In genomic region chr17:73645050-73645871, GRCh38 we compare ENCODE assay signal across 8 cellular contexts. TPM values are rescaled to one million over a fixed set of nuclear protein-coding genes. Genes with fewer than 3 reads are reported as not detected.
DNase-seq lines count a peak whose midpoint lies in the region; ATAC-seq lines count a peak whose summit lies in the region.

No MANE protein-coding gene starts in this region.

- H3K27ac Mint-ChIP-seq in activated naive CD8-positive, alpha-beta T cell treated with anti-CD3 and anti-CD28 coated beads, Interleukin-2, amount 10 ng/mL, durations not matched to agents 7 days and 5 days: no peak overlapping the region

- peaks cover 26% of the 10 kb centered on the region for H3K4me1 Mint-ChIP-seq in activated naive CD8-positive, alpha-beta T cell treated with anti-CD3 and anti-CD28 coated beads, Interleukin-2, amount 10 ng/mL, durations not matched to agents 7 days and 5 days

- ATAC-seq in activated naive CD8-positive, alpha-beta T cell treated with anti-CD3 and anti-CD28 coated beads, Interleukin-2, amount 10 ng/mL, durations not matched to agents 7 days and 5 days (ENCODE audit: low read depth): peak; percentile 63
- ATAC-seq in sciatic nerve: peak; percentile 70
- ATAC-seq in GM18520 (IDR thresholded peaks at IDR 0.05; ENCODE audit: unreplicated experiment): no peak
- ATAC-seq in HG03025 (IDR thresholded peaks at IDR 0.05; ENCODE audit: low FRiP score, unreplicated experiment): no peak
- ATAC-seq in GM21381 (IDR thresholded peaks at IDR 0.05; ENCODE audit: unreplicated experiment): no peak

- H3K36me3 Mint-ChIP-seq in activated naive CD8-positive, alpha-beta T cell treated with anti-CD3 and anti-CD28 coated beads, Interleukin-2, amount 10 ng/mL, durations not matched to agents 7 days and 5 days: peaks cover 1% of the 10 kb centered on the region

- POLR2A ChIA-PET in activated naive CD8-positive, alpha-beta T cell treated with anti-CD3 and anti-CD28 coated beads, Interleukin-2, amount 10 ng/mL, durations not matched to agents 7 days and 5 days (lab: Charles Lee): interaction anchor here (1.2 to 2.0 kb wide), 2 partner anchors 23 to 54 kb away, joined by 3 to 6 read pairs; no protein-coding TSS in a partner anchor

- DNase-seq in GM03348 (ENCODE audit: low spot score) (peak; percentile 63), NCI-H774 (lab: John Stamatoyannopoulos, UW) (peak; percentile 83), sciatic nerve (ENCODE audit: low spot score) (peak; percentile 76)
- peak; percentile 80 for DNase-seq in activated naive CD8-positive, alpha-beta T cell treated with anti-CD3 and anti-CD28 coated beads, Interleukin-2, amount 10 ng/mL, durations not matched to agents 7 days and 5 days

- H3K4me3 Mint-ChIP-seq in activated naive CD8-positive, alpha-beta T cell treated with anti-CD3 and anti-CD28 coated beads, Interleukin-2, amount 10 ng/mL, durations not matched to agents 7 days and 5 days: peak overlapping the region; percentile 65

- peaks cover 38% of the 10 kb centered on the region for H3K27me3 Mint-ChIP-seq in activated naive CD8-positive, alpha-beta T cell treated with anti-CD3 and anti-CD28 coated beads, Interleukin-2, amount 10 ng/mL, durations not matched to agents 7 days and 5 days

- peak overlapping the region; percentile 56 for H3K4me3 ChIP-seq in iPS-11a (ENCODE audit: low read depth, low read length)

- H3K9me3 Mint-ChIP-seq in activated naive CD8-positive, alpha-beta T cell treated with anti-CD3 and anti-CD28 coated beads, Interleukin-2, amount 10 ng/mL, durations not matched to agents 7 days and 5 days: no peaks in the 10 kb centered on the region

- intact Hi-C loops in sciatic nerve (cut with DNase I): no loop called here

RNA-seq across cellular contexts. Expression of gene SDK2, which starts 1.0 kb away (rescaled TPM):
- 10 to 100 TPM; 29.3 to 31.1 TPM for total RNA-seq in activated naive CD8-positive, alpha-beta T cell treated with anti-CD3 and anti-CD28 coated beads, Interleukin-2, amount 10 ng/mL, durations not matched to agents 7 days and 5 days
- 10.8 TPM for total RNA-seq in sciatic nerve

Comparison
In these comparisons a context has a peak if more than half of its experiments do, and no peak if none do; other contexts are left out.
1. ATAC-seq: peak in activated naive CD8-positive, alpha-beta T cell treated with anti-CD3 and anti-CD28 coated beads, Interleukin-2, amount 10 ng/mL, durations not matched to agents 7 days and 5 days (single experiment) and sciatic nerve (single experiment); none in GM18520 (single experiment), HG03025 (single experiment) and GM21381 (single experiment).
2. Peak in every context shown above with its lines, with median percentiles within 50 percentile points of each other: DNase-seq.